In genomic region chr1:30907641-30908445, GRCh38 we compare ENCODE assay signal across 8 cellular contexts. TPM values are rescaled to one million over a fixed set of nuclear protein-coding genes. Genes with fewer than 3 reads are reported as not detected.
DNase-seq lines count a peak whose midpoint lies in the region; ATAC-seq and TF ChIP-seq lines count a peak whose summit lies in the region.

No MANE protein-coding gene starts in this region.

- ATAC-seq in HCT116 (no peak), HG02981 (IDR thresholded peaks at IDR 0.05; ENCODE audit: unreplicated experiment) (no peak)
- ATAC-seq in activated CD4-positive, CD25-positive, alpha-beta regulatory T cell treated with anti-CD3 and anti-CD28 coated beads, Interleukin-2, amount 50 U/mL, for 24 hours = no peak

- H3K4me3 Mint-ChIP-seq in activated naive CD8-positive, alpha-beta T cell = peak overlapping the region; percentile 85

- peaks cover 26% of the 10 kb centered on the region for H3K27me3 Mint-ChIP-seq in activated naive CD8-positive, alpha-beta T cell

- peak overlapping the region; percentile 86 for H3K4me2 ChIP-seq in HCT116 (ENCODE audit: low read length)

- no peak for TF ChIP-seq CTCF in HCT116 (IDR thresholded peaks at IDR 0.05 in 2 of 3, conservative IDR thresholded peaks at IDR 0.05 in 1 of 3; ENCODE audit: borderline replicate concordance in 1 of 3, insufficient read depth in 1 of 3, low read depth in 2 of 3, low read length in 2 of 3)

- H3K4me3 ChIP-seq in HCT116 (replicated peaks in 1 of 2; ENCODE audit: low read depth in 1 of 2, low read length in 2 of 2) (peak overlapping the region; percentile 63 to 76), iPS-15b (ENCODE audit: low read depth, low read length) (peak overlapping the region; percentile 59), skeletal muscle tissue (ENCODE audit: low read length in 3 of 3) (peak overlapping the region; percentile 42 to 59 (median 56))

- CTCF ChIA-PET in HCT116 (lab: Charles Lee) = interaction anchor here (0.6 to 8.9 kb wide), 2 partner anchors 105 to 112 kb away, joined by 6 to 242 read pairs; no protein-coding TSS in a partner anchor

- no peaks in the 10 kb centered on the region for H4K20me1 ChIP-seq in HCT116 (ENCODE audit: insufficient read depth)

- TF ChIP-seq POLR2A in HCT116 (IDR thresholded peaks at IDR 0.05; ENCODE audit: borderline replicate concordance, extremely low read depth, insufficient read depth, insufficient read length) = no peak

- H3K27ac ChIP-seq in HCT116 (ENCODE audit: low read depth, low read length) (peak overlapping the region; percentile 40; the same call in 1 of the 2 replicates), skeletal muscle tissue (ENCODE audit: low read depth, low read length) (no peak overlapping the region)

- no peaks in the 10 kb centered on the region for H3K9me2 ChIP-seq in HCT116 (ENCODE audit: insufficient read depth)

- H3K27me3 ChIP-seq in HCT116 (ENCODE audit: insufficient read depth, low read length) (no peaks in the 10 kb centered on the region), iPS-15b (ENCODE audit: control insufficient read depth, insufficient read depth, low read length) (peaks cover 14% of the 10 kb centered on the region), skeletal muscle tissue (ENCODE audit: control insufficient read depth in 3 of 3, insufficient read depth in 3 of 3, low read length in 3 of 3) (peaks cover 5 to 17% (median 15%) of the 10 kb centered on the region in 3 donors)

- H3K4me1 ChIP-seq in HCT116 (ENCODE audit: control insufficient read depth in 1 of 2, insufficient read depth in 2 of 2, low read length in 2 of 2) (peaks cover 28 to 44% of the 10 kb centered on the region in 2 experiments), iPS-15b (ENCODE audit: control insufficient read depth, insufficient read depth, low read length) (peaks cover 24% of the 10 kb centered on the region), skeletal muscle tissue (ENCODE audit: control insufficient read depth in 3 of 3, insufficient read depth in 3 of 3, low read length in 3 of 3) (peaks cover 6 to 22% (median 20%) of the 10 kb centered on the region in 3 donors)

- no TSS peak for BruUV-seq in HCT116 (replicated peaks; lab: Mats Ljungman, UMichigan)

- no peaks in the 10 kb centered on the region for H3K36me3 Mint-ChIP-seq in activated naive CD8-positive, alpha-beta T cell

- H3K9ac ChIP-seq in HCT116 (ENCODE audit: low read length) (peak overlapping the region; percentile 72), iPS-15b (ENCODE audit: low read depth, low read length) (no peak overlapping the region), skeletal muscle tissue (ENCODE audit: low read depth in 1 of 3, low read length in 3 of 3) (peak overlapping the region in 1 of 3 donors; percentile 45)

- H3K36me3 ChIP-seq in HCT116 (ENCODE audit: control insufficient read depth in 1 of 2, insufficient read depth in 2 of 2, low read length in 2 of 2) (no peaks in the 10 kb centered on the region), iPS-15b (ENCODE audit: control insufficient read depth, insufficient read depth, low read length) (no peaks in the 10 kb centered on the region), skeletal muscle tissue (ENCODE audit: control insufficient read depth in 3 of 3, insufficient read depth in 3 of 3, low read length in 3 of 3) (no peaks in the 10 kb centered on the region)

- intact Hi-C loops in HCT116 (cut with micrococcal nuclease) = no loop called here

- no peak for DNase-seq in HCT116 (ENCODE audit: low read depth, low spot score)
- no peak for DNase-seq in GM03348 (ENCODE audit: low spot score)
- no peak for DNase-seq in COLO829 (ENCODE audit: low spot score)

- peaks cover 24% of the 10 kb centered on the region for H3K79me2 ChIP-seq in HCT116 (ENCODE audit: insufficient read depth, low read length)

- H3K9me3 ChIP-seq in HCT116 (ENCODE audit: control insufficient read depth in 1 of 2, insufficient read depth in 1 of 2, low read depth in 1 of 2, low read length in 2 of 2) (no peaks in the 10 kb centered on the region), iPS-15b (ENCODE audit: control insufficient read depth, insufficient read depth, low read length) (no peaks in the 10 kb centered on the region), skeletal muscle tissue (ENCODE audit: control insufficient read depth in 3 of 3, low read length in 3 of 3) (no peaks in the 10 kb centered on the region)

- no peaks in the 10 kb centered on the region for H3K9me3 Mint-ChIP-seq in activated naive CD8-positive, alpha-beta T cell (ENCODE audit: low read depth)

- POLR2A ChIA-PET in HCT116 (lab: Charles Lee) = no interaction called here

- peak overlapping the region; percentile 79 for H3K27ac Mint-ChIP-seq in activated naive CD8-positive, alpha-beta T cell

- RAD21 ChIA-PET in HCT116 (lab: Charles Lee; ENCODE audit: low non-redundant PET in 1 of 2, low total read pairs in 2 of 2, uncharacterized antibody in 2 of 2, unreplicated experiment in 2 of 2) = no interaction called here

- no peak for TF ChIP-seq RAD21 in HCT116 (IDR thresholded peaks at IDR 0.05; ENCODE audit: low read depth)

- H2AFZ ChIP-seq in HCT116 (ENCODE audit: low read depth, low read length, poor library complexity, severe bottlenecking) = no peak overlapping the region

- H3K4me1 Mint-ChIP-seq in activated naive CD8-positive, alpha-beta T cell (ENCODE audit: low read depth) = peaks cover 12% of the 10 kb centered on the region

TF ChIP-seq in HCT116, 20 proteins besides CTCF, POLR2A, EP300 and RAD21:
- TF ChIP-seq EGR1 (IDR thresholded peaks at IDR 0.05; ENCODE audit: low read depth) (peak; percentile 72; the same call in 1 of the 2 replicates), ZNF274 (IDR thresholded peaks at IDR 0.05; ENCODE audit: low read depth, low read length) (no peak)
TF ChIP-seq in HCT116: peak in this region for 1.

RNA-seq across cellular contexts. Expression of gene SDC3, which starts 0.7 kb away (rescaled TPM):
- total RNA-seq in HCT116 (2021; ENCODE audit: unreplicated experiment) = 40.1 TPM
- polyA plus RNA-seq in HCT116 (2012) = 25.0 and 27.1 TPM in 2 replicates
- total RNA-seq in skeletal muscle tissue = 8.9 TPM
